Comparison of ENCODE assay signal across 21 cellular contexts in the genomic region with DNA sequence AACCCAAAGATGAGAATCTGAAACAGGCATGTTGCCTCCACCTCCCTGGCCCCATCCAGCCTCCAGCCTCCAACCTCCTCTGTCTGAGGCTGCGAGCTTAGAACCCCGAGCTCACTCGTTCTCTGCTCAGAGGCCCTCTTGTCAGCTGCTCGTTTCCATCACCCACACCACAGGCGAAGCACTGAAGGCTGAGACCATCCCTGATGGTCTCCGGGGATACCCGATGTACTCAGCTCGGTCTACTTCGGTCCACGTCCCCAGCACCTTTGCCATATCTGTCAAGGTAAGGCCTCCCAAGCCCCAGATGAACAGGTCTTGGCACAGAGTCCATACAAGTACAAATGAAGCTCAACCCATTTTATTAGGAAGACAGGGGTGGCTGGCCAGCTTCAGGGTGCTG.
A peak's percentile ranks its signal among the peaks of the same experiment; 100 is the strongest.
DNase-seq lines count a peak whose midpoint lies in the region; FAIRE-seq and TF ChIP-seq lines count a peak whose summit lies in the region.
"Had no signal": no experiment of that assay in that cellular context is flagged by ENCODE, and none has a peak within 500 bp of the region (broad histone marks: within the 10 kb centered on the region; RNA-seq: fewer than 3 reads in every experiment).

No MANE protein-coding gene starts in this region.

- POLR2A ChIA-PET in HEK293T (lab: Yijun Ruan, JAX): interaction anchor here (0.6 kb wide), 1 partner anchor 17 kb away, joined by 3 read pairs; no protein-coding TSS in a partner anchor

- no peaks in the 10 kb centered on the region for H3K27me3 ChIP-seq in stomach smooth muscle (ENCODE audit: control insufficient read depth in 1 of 2, insufficient read depth in 2 of 2, low read length in 2 of 2)
- H3K27me3 ChIP-seq: MG63 had no signal

- CTCF ChIA-PET in HEK293T (lab: Yijun Ruan, JAX): interaction anchor here (0.5 to 0.6 kb wide), 2 partner anchors 306 to 429 kb away, joined by 3 to 7 read pairs; no protein-coding TSS in a partner anchor

- H3K9me3 Mint-ChIP-seq in osteocyte (ENCODE audit: unreplicated experiment): peaks cover 11% of the 10 kb centered on the region

- H3K9me3 ChIP-seq in stomach smooth muscle (ENCODE audit: control insufficient read depth in 2 of 2, low read length in 2 of 2): no peaks in the 10 kb centered on the region

- H3K4me3 ChIP-seq in stomach smooth muscle (ENCODE audit: low read length in 2 of 2): no peak overlapping the region
- H3K4me3 ChIP-seq: MG63 had no signal

- H3K27ac ChIP-seq in cingulate gyrus (ENCODE audit: low read depth, low read length) (peak overlapping the region; percentile 80), stomach smooth muscle (ENCODE audit: low read length) (peak overlapping the region; percentile 64)

- DNase-seq in D341Med (ENCODE audit: low spot score): peak; percentile 7
- DNase-seq in osteocyte (ENCODE audit: extremely low spot score, unreplicated experiment): peak; percentile 62
- DNase-seq in stimulated activated CD4-positive, alpha-beta T cell treated with anti-CD3 and anti-CD28 coated beads, Interleukin-2, amount 100 ng/mL, for 48 hours: no peak
- DNase-seq in HEK293T (ENCODE audit: extremely low spot score): no peak
- no peak for DNase-seq in HTR-8/SVneo (ENCODE audit: insufficient read length, low spot score)
- no peak for DNase-seq in NCI-H1694 treated with DMSO at 0.1 percent for 48 hours (lab: John Stamatoyannopoulos, UW)
- DNase-seq: AML-193, Caco-2, EL, IMR-90, Karpas-422, MG63, NCI-H1092, NCI-H146, NCI-H2081 treated with DMSO at 0.1 percent for 48 hours, NCI-H524 had no signal

- H3K27ac Mint-ChIP-seq in osteocyte (ENCODE audit: unreplicated experiment): peak overlapping the region; percentile 12

- no peak for TF ChIP-seq CTCF in osteocyte (IDR thresholded peaks at IDR 0.05)

- peak overlapping the region in 1 of 2 donors; percentile 42 for H3K9ac ChIP-seq in stomach smooth muscle (ENCODE audit: low read length in 2 of 2)

- no peak overlapping the region for H3K4me3 Mint-ChIP-seq in osteocyte (ENCODE audit: unreplicated experiment)
- H3K4me3 Mint-ChIP-seq: CD14-positive monocyte had no signal

- no peaks in the 10 kb centered on the region for H3K27me3 Mint-ChIP-seq in osteocyte (ENCODE audit: unreplicated experiment)

- no peak for FAIRE-seq in HTR-8/SVneo (lab: Jason Lieb, UNC)
- FAIRE-seq: GM19239, H54 had no signal

- peaks cover 0 to 3% of the 10 kb centered on the region in 2 donors for H3K36me3 ChIP-seq in stomach smooth muscle (ENCODE audit: control insufficient read depth in 2 of 2, insufficient read depth in 2 of 2, low read length in 2 of 2)
- H3K36me3 ChIP-seq: MG63 had no signal

- H3K4me1 ChIP-seq in stomach smooth muscle (ENCODE audit: control insufficient read depth, insufficient read depth, low read length): peaks cover 10% of the 10 kb centered on the region
- H3K4me1 ChIP-seq: Caco-2 had no signal

- peaks cover 7% of the 10 kb centered on the region for H3K4me1 Mint-ChIP-seq in osteocyte (ENCODE audit: unreplicated experiment)
- H3K4me1 Mint-ChIP-seq: CD14-positive monocyte had no signal

- H3K36me3 Mint-ChIP-seq in osteocyte (ENCODE audit: unreplicated experiment): peaks cover 8% of the 10 kb centered on the region
- H3K36me3 Mint-ChIP-seq: CD14-positive monocyte had no signal

TF ChIP-seq in HEK293T, 16 proteins besides CTCF, POLR2A, EP300 and RAD21:
- TF ChIP-seq ELF4 (IDR thresholded peaks at IDR 0.05) (no peak), ZNF384 (IDR thresholded peaks at IDR 0.05) (no peak), HDGF (IDR thresholded peaks at IDR 0.05; ENCODE audit: borderline replicate concordance) (no peak), L3MBTL2 (conservative IDR thresholded peaks at IDR 0.05) (no peak), FOXM1 (IDR thresholded peaks at IDR 0.05; ENCODE audit: borderline replicate concordance) (no peak), TARDBP (IDR thresholded peaks at IDR 0.05) (no peak), PKNOX1 (IDR thresholded peaks at IDR 0.05) (no peak), LEF1 (IDR thresholded peaks at IDR 0.05; ENCODE audit: borderline replicate concordance) (no peak), CTBP1 (IDR thresholded peaks at IDR 0.05; ENCODE audit: borderline replicate concordance) (no peak), BHLHE40 (IDR thresholded peaks at IDR 0.05; ENCODE audit: borderline replicate concordance) (no peak), SP1 (IDR thresholded peaks at IDR 0.05) (no peak), ARNT (IDR thresholded peaks at IDR 0.05) (no peak), SUZ12 (IDR thresholded peaks at IDR 0.05) (no peak), FOXA1 (IDR thresholded peaks at IDR 0.05) (no peak), FOXK2 (IDR thresholded peaks at IDR 0.05) (no peak)

Comparison
In these comparisons a context has a peak if more than half of its experiments do, and no peak if none do; other contexts are left out.
1. DNase-seq: peak in D341Med (single experiment) and osteocyte (single experiment); none in stimulated activated CD4-positive, alpha-beta T cell treated with anti-CD3 and anti-CD28 coated beads, Interleukin-2, amount 100 ng/mL, for 48 hours (0 of 2), HEK293T (single experiment), HTR-8/SVneo (single experiment) and NCI-H1694 treated with DMSO at 0.1 percent for 48 hours (single experiment).